Comparison of ENCODE assay signal across 36 cellular contexts in the genomic region with DNA sequence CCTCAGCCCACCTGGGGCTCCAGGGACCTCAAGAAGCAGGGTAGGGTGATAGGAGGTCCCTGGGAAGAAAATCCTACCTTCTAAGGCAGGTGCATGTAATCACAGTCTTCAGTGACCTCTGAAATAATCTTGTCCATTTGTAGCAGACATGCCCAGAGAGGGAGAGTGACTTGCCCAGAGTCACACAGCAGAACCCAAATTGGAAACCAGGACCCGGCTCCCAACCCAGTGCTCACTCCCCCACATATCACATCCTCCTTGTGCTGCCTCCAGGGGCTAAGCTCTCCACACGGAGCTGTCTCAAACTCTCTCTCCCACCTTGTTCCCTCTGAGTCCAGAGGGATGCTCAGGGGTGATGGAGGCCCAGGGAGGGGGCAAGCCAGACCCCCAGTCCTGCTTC.
"Had no signal": no experiment of that assay in that cellular context is flagged by ENCODE, and none has a peak within 500 bp of the region (broad histone marks: within the 10 kb centered on the region; RNA-seq: fewer than 3 reads in every experiment).

No MANE protein-coding gene starts in this region.

- H3K9me3 ChIP-seq: adrenal gland, body of pancreas, breast epithelium had no signal

- DNase-seq: activated B cell treated with CpG ODN at 0.5 μM for 24 hours; activated CD4-positive, alpha-beta memory T cell treated with anti-CD3 and anti-CD28 coated beads for 36 hours; activated CD4-positive, alpha-beta T cell treated with anti-CD3 and anti-CD28 coated beads for 4 hours; activated CD4-positive, alpha-beta T cell treated with anti-CD3 and anti-CD28 coated beads, Interleukin-2, amount 10 ng/mL, durations not matched to agents 24 days and 14 days; activated CD4-positive, alpha-beta T cell treated with anti-CD3 and anti-CD28 coated beads, Interleukin-2, amount 50 U/mL, for 1 hour; activated CD4-positive, alpha-beta T cell treated with anti-CD3 and anti-CD28 coated beads, Interleukin-2, amount 50 U/mL, for 4 hours; activated CD4-positive, CD25-positive, alpha-beta regulatory T cell treated with anti-CD3 and anti-CD28 coated beads, Interleukin-2, amount 50 U/mL, for 72 hours; activated CD8-positive, alpha-beta memory T cell treated with anti-CD3 and anti-CD28 coated beads, Interleukin-2, amount 50 U/mL, for 4 hours; activated CD8-positive, alpha-beta T cell treated with anti-CD3 and anti-CD28 coated beads for 36 hours; activated effector memory CD4-positive, alpha-beta T cell treated with anti-CD3 and anti-CD28 coated beads, Interleukin-2, amount 50 U/mL, for 16 hours; activated gamma-delta T cell treated with Interleukin-2 at 50 U/mL for 16 hours; activated naive CD4-positive, alpha-beta T cell; activated naive CD4-positive, alpha-beta T cell treated with anti-CD3 and anti-CD28 coated beads for 36 hours; activated naive CD4-positive, alpha-beta T cell treated with anti-CD3 and anti-CD28 coated beads, Interleukin-2, amount 50 U/mL, for 16 hours; activated naive CD8-positive, alpha-beta T cell treated with anti-CD3 and anti-CD28 coated beads for 36 hours; activated T-cell treated with anti-CD3 and anti-CD28 coated beads for 4 hours; activated T-cell treated with anti-CD3 and anti-CD28 coated beads, Interleukin-2, amount 50 U/mL, for 1 hour; activated T-cell treated with anti-CD3 and anti-CD28 coated beads, Interleukin-2, amount 50 U/mL, for 4 hours; activated T-cell treated with anti-CD3 and anti-CD28 coated beads, Interleukin-2, amount 50 U/mL, for 72 hours; adrenal gland; amniotic stem cell; aorta; body of pancreas; brain microvascular endothelial cell; central memory CD4-positive, alpha-beta T cell; T-helper 2 cell; T-helper 9 cell had no signal

- H3K36me3 Mint-ChIP-seq: activated CD4-positive, alpha-beta memory T cell treated with anti-CD3 and anti-CD28 coated beads for 36 hours; activated naive CD4-positive, alpha-beta T cell treated with anti-CD3 and anti-CD28 coated beads, Interleukin-2, amount 50 U/mL, for 72 hours; activated naive CD8-positive, alpha-beta T cell treated with anti-CD3 and anti-CD28 coated beads for 36 hours had no signal

- H3K4me3 Mint-ChIP-seq: activated B cell treated with CpG ODN at 0.5 μM for 24 hours; activated CD4-positive, alpha-beta memory T cell treated with anti-CD3 and anti-CD28 coated beads for 36 hours; activated CD4-positive, alpha-beta T cell treated with anti-CD3 and anti-CD28 coated beads, Interleukin-2, amount 10 ng/mL, durations not matched to agents 24 days and 14 days; activated CD8-positive, alpha-beta T cell treated with anti-CD3 and anti-CD28 coated beads for 36 hours; activated naive CD4-positive, alpha-beta T cell treated with anti-CD3 and anti-CD28 coated beads for 36 hours; activated naive CD8-positive, alpha-beta T cell treated with anti-CD3 and anti-CD28 coated beads for 36 hours; activated T-cell treated with anti-CD3 and anti-CD28 coated beads, Interleukin-2, amount 50 U/mL, for 4 hours; activated T-cell treated with anti-CD3 and anti-CD28 coated beads, Interleukin-2, amount 50 U/mL, for 72 hours; activated T-helper 1 cell treated with anti-CD3 and anti-CD28 coated beads, Interleukin-12 subunit alpha, Interleukin-12 subunit beta, Interleukin-2, Interleukin-4 antibody, amounts not matched to agents 30 ng/mL and 10 ng/mL and 1 ng/mL, durations not matched to agents 14 hours and 24 hours and 36 hours; activated T-helper 17 cell treated with anti-CD3 and anti-CD28 coated beads, Interleukin-2, amount 50 U/mL, for 72 hours; T-helper 1 cell treated with Interleukin-12 subunit alpha and Interleukin-12 subunit beta and Interleukin-4 antibody, amounts not matched to agents 30 μg/mL and 1 μg/mL, for 36 hours; T-helper 2 cell treated with Interferon-gamma antibody and Interleukin-4, amounts not matched to agents 5 μg/mL and 100 μg/mL, for 36 hours had no signal

- H3K27me3 Mint-ChIP-seq: activated CD8-positive, alpha-beta T cell treated with anti-CD3 and anti-CD28 coated beads for 36 hours had no signal

- H3K27ac Mint-ChIP-seq: activated B cell treated with CpG ODN at 0.5 μM for 24 hours; activated CD4-positive, alpha-beta memory T cell treated with anti-CD3 and anti-CD28 coated beads for 36 hours; activated CD4-positive, alpha-beta T cell treated with anti-CD3 and anti-CD28 coated beads, Interleukin-2, amount 10 ng/mL, durations not matched to agents 24 days and 14 days; activated CD8-positive, alpha-beta T cell treated with anti-CD3 and anti-CD28 coated beads for 36 hours; activated naive CD4-positive, alpha-beta T cell treated with anti-CD3 and anti-CD28 coated beads for 36 hours; activated naive CD4-positive, alpha-beta T cell treated with anti-CD3 and anti-CD28 coated beads, Interleukin-2, amount 50 U/mL, for 72 hours; activated naive CD8-positive, alpha-beta T cell treated with anti-CD3 and anti-CD28 coated beads for 36 hours; activated T-cell treated with anti-CD3 and anti-CD28 coated beads, Interleukin-2, amount 50 U/mL, for 72 hours; activated T-helper 1 cell treated with anti-CD3 and anti-CD28 coated beads, Interleukin-12 subunit alpha, Interleukin-12 subunit beta, Interleukin-2, Interleukin-4 antibody, amounts not matched to agents 30 ng/mL and 10 ng/mL and 1 ng/mL, durations not matched to agents 14 hours and 24 hours and 36 hours; activated T-helper 17 cell treated with anti-CD3 and anti-CD28 coated beads, Interleukin-2, amount 50 U/mL, for 72 hours; T-helper 1 cell treated with Interleukin-12 subunit alpha and Interleukin-12 subunit beta and Interleukin-4 antibody, amounts not matched to agents 30 μg/mL and 1 μg/mL, for 36 hours; T-helper 2 cell treated with Interferon-gamma antibody and Interleukin-4, amounts not matched to agents 5 μg/mL and 100 μg/mL, for 36 hours had no signal

- H3K27ac ChIP-seq: adrenal gland, body of pancreas, brain microvascular endothelial cell, breast epithelium, VCaP had no signal

- H3K4me3 ChIP-seq: adrenal gland, body of pancreas, breast epithelium had no signal

- ATAC-seq: activated CD8-positive, alpha-beta T cell treated with anti-CD3 and anti-CD28 coated beads for 36 hours; activated naive CD4-positive, alpha-beta T cell treated with anti-CD3 and anti-CD28 coated beads, Interleukin-2, amount 50 U/mL, for 72 hours; activated T-cell treated with anti-CD3 and anti-CD28 coated beads, Interleukin-2, amount 50 U/mL, for 4 hours; activated T-cell treated with anti-CD3 and anti-CD28 coated beads, Interleukin-2, amount 50 U/mL, for 72 hours; activated T-helper 17 cell treated with anti-CD3 and anti-CD28 coated beads, Interleukin-2, amount 50 U/mL, for 72 hours; body of pancreas had no signal

- H3K4me1 ChIP-seq: body of pancreas, breast epithelium had no signal

- H3K9me3 Mint-ChIP-seq: activated B cell treated with CpG ODN at 0.5 μM for 24 hours; activated CD4-positive, alpha-beta memory T cell treated with anti-CD3 and anti-CD28 coated beads for 36 hours; activated CD4-positive, alpha-beta T cell treated with anti-CD3 and anti-CD28 coated beads, Interleukin-2, amount 10 ng/mL, durations not matched to agents 24 days and 14 days; activated CD8-positive, alpha-beta T cell treated with anti-CD3 and anti-CD28 coated beads for 36 hours; activated naive CD4-positive, alpha-beta T cell treated with anti-CD3 and anti-CD28 coated beads for 36 hours; activated naive CD4-positive, alpha-beta T cell treated with anti-CD3 and anti-CD28 coated beads, Interleukin-2, amount 50 U/mL, for 72 hours; activated naive CD8-positive, alpha-beta T cell treated with anti-CD3 and anti-CD28 coated beads for 36 hours; activated T-cell treated with anti-CD3 and anti-CD28 coated beads, Interleukin-2, amount 50 U/mL, for 4 hours; activated T-cell treated with anti-CD3 and anti-CD28 coated beads, Interleukin-2, amount 50 U/mL, for 72 hours; activated T-helper 1 cell treated with anti-CD3 and anti-CD28 coated beads, Interleukin-12 subunit alpha, Interleukin-12 subunit beta, Interleukin-2, Interleukin-4 antibody, amounts not matched to agents 30 ng/mL and 10 ng/mL and 1 ng/mL, durations not matched to agents 14 hours and 24 hours and 36 hours; activated T-helper 17 cell treated with anti-CD3 and anti-CD28 coated beads, Interleukin-2, amount 50 U/mL, for 72 hours; T-helper 1 cell treated with Interleukin-12 subunit alpha and Interleukin-12 subunit beta and Interleukin-4 antibody, amounts not matched to agents 30 μg/mL and 1 μg/mL, for 36 hours; T-helper 2 cell treated with Interferon-gamma antibody and Interleukin-4, amounts not matched to agents 5 μg/mL and 100 μg/mL, for 36 hours had no signal

- FAIRE-seq: astrocyte, TTC549 had no signal

- H3K36me3 ChIP-seq: adrenal gland, brain microvascular endothelial cell, breast epithelium had no signal

- H3K27me3 ChIP-seq: adrenal gland, body of pancreas, breast epithelium had no signal

- H3K4me1 Mint-ChIP-seq: activated B cell treated with CpG ODN at 0.5 μM for 24 hours; activated CD4-positive, alpha-beta T cell treated with anti-CD3 and anti-CD28 coated beads, Interleukin-2, amount 10 ng/mL, durations not matched to agents 24 days and 14 days; activated naive CD8-positive, alpha-beta T cell treated with anti-CD3 and anti-CD28 coated beads for 36 hours; activated T-helper 17 cell treated with anti-CD3 and anti-CD28 coated beads, Interleukin-2, amount 50 U/mL, for 72 hours had no signal
